In genomic region chr7:50863053-50863452, GRCh38 we compare ENCODE assay signal across 16 cellular contexts.
DNase-seq lines count a peak whose midpoint lies in the region; ATAC-seq and TF ChIP-seq lines count a peak whose summit lies in the region.
"Had no signal": no experiment of that assay in that cellular context is flagged by ENCODE, and none has a peak within 500 bp of the region (broad histone marks: within the 10 kb centered on the region; RNA-seq: fewer than 3 reads in every experiment).

No MANE protein-coding gene starts in this region.

- TF ChIP-seq CTCF in Calu3 (IDR thresholded peaks at IDR 0.05; ENCODE audit: unreplicated experiment) = no peak

- intact Hi-C loops in activated CD4-positive, alpha-beta T cell treated with anti-CD3 and anti-CD28 coated beads for 36 hours (cut with DNase I, micrococcal nuclease) = no loop called here
- intact Hi-C loops in Calu3 (cut with micrococcal nuclease; ENCODE audit: unreplicated experiment) = no loop called here

- no peaks in the 10 kb centered on the region for H3K9me3 Mint-ChIP-seq in activated CD4-positive, alpha-beta T cell treated with anti-CD3 and anti-CD28 coated beads for 36 hours (ENCODE audit: low read depth)
- H3K9me3 Mint-ChIP-seq in activated CD4-positive, alpha-beta T cell treated with anti-CD3 and anti-CD28 coated beads, Interleukin-2, amount 10 ng/mL, durations not matched to agents 7 days and 5 days = no peaks in the 10 kb centered on the region
- H3K9me3 Mint-ChIP-seq in Calu3 (ENCODE audit: low read depth, unreplicated experiment) = peaks cover 2% of the 10 kb centered on the region
- H3K9me3 Mint-ChIP-seq: CD4-positive, alpha-beta T cell had no signal

- BruUV-seq in Calu3 (replicated peaks; lab: Mats Ljungman, UMichigan) = no TSS peak

- no peak overlapping the region for H3K27ac Mint-ChIP-seq in activated CD4-positive, alpha-beta T cell treated with anti-CD3 and anti-CD28 coated beads for 36 hours
- H3K27ac Mint-ChIP-seq in activated CD4-positive, alpha-beta T cell treated with anti-CD3 and anti-CD28 coated beads, Interleukin-2, amount 10 ng/mL, durations not matched to agents 7 days and 5 days = no peak overlapping the region
- no peak overlapping the region for H3K27ac Mint-ChIP-seq in Calu3 (ENCODE audit: unreplicated experiment)
- H3K27ac Mint-ChIP-seq: CD4-positive, alpha-beta T cell had no signal

- no peaks in the 10 kb centered on the region for H3K36me3 Mint-ChIP-seq in activated CD4-positive, alpha-beta T cell treated with anti-CD3 and anti-CD28 coated beads for 36 hours (ENCODE audit: low read depth)
- no peaks in the 10 kb centered on the region for H3K36me3 Mint-ChIP-seq in activated CD4-positive, alpha-beta T cell treated with anti-CD3 and anti-CD28 coated beads, Interleukin-2, amount 10 ng/mL, durations not matched to agents 7 days and 5 days (ENCODE audit: low read depth)
- no peaks in the 10 kb centered on the region for H3K36me3 Mint-ChIP-seq in Calu3 (ENCODE audit: insufficient read depth, unreplicated experiment)

- H3K27me3 Mint-ChIP-seq in activated CD4-positive, alpha-beta T cell treated with anti-CD3 and anti-CD28 coated beads for 36 hours = peaks cover 3% of the 10 kb centered on the region
- H3K27me3 Mint-ChIP-seq in activated CD4-positive, alpha-beta T cell treated with anti-CD3 and anti-CD28 coated beads, Interleukin-2, amount 10 ng/mL, durations not matched to agents 7 days and 5 days = no peaks in the 10 kb centered on the region
- no peaks in the 10 kb centered on the region for H3K27me3 Mint-ChIP-seq in Calu3 (ENCODE audit: unreplicated experiment)

- peak; percentile 26 for ATAC-seq in activated CD4-positive, alpha-beta T cell treated with anti-CD3 and anti-CD28 coated beads for 36 hours
- ATAC-seq: A549 had no signal

- H3K4me3 Mint-ChIP-seq in activated CD4-positive, alpha-beta T cell treated with anti-CD3 and anti-CD28 coated beads for 36 hours = no peak overlapping the region
- H3K4me3 Mint-ChIP-seq in activated CD4-positive, alpha-beta T cell treated with anti-CD3 and anti-CD28 coated beads, Interleukin-2, amount 10 ng/mL, durations not matched to agents 7 days and 5 days = no peak overlapping the region
- no peak overlapping the region for H3K4me3 Mint-ChIP-seq in Calu3 (ENCODE audit: low read depth, unreplicated experiment)
- H3K4me3 Mint-ChIP-seq: CD4-positive, alpha-beta T cell had no signal

- DNase-seq in activated CD4-positive, alpha-beta T cell treated with anti-CD3 and anti-CD28 coated beads for 36 hours = peak; percentile 23
- no peak for DNase-seq in activated CD4-positive, alpha-beta T cell treated with anti-CD3 and anti-CD28 coated beads, Interleukin-2, amount 10 ng/mL, durations not matched to agents 7 days and 5 days
- DNase-seq in activated CD8-positive, alpha-beta memory T cell treated with anti-CD3 and anti-CD28 coated beads for 24 hours = peak; percentile 9
- no peak for DNase-seq in activated CD8-positive, alpha-beta memory T cell treated with anti-CD3 and anti-CD28 coated beads, Interleukin-2, amount 50 U/mL, for 4 hours
- peak; percentile 8 for DNase-seq in stimulated activated CD4-positive, alpha-beta T cell treated with anti-CD3 and anti-CD28 coated beads, Interleukin-1b, Interleukin-23, amount 100 ng/mL, for 48 hours
- DNase-seq in stimulated activated CD4-positive, alpha-beta T cell treated with anti-CD3 and anti-CD28 coated beads, Interleukin-4, amount 100 ng/mL, for 24 hours = no peak
- DNase-seq in islet precursor cell (peak; percentile 18), Calu3 (no peak)
- DNase-seq: AML-193; Caco-2; CD4-positive, alpha-beta T cell; DMS153; DMS79; GDM1; GM23248 had no signal

- CTCF ChIA-PET in activated CD4-positive, alpha-beta T cell treated with anti-CD3 and anti-CD28 coated beads for 36 hours (lab: Charles Lee) = interaction anchor here (1.8 kb wide), 1 partner anchor 21 kb away, joined by 4 read pairs; no protein-coding TSS in a partner anchor
- CTCF ChIA-PET in activated CD4-positive, alpha-beta T cell treated with anti-CD3 and anti-CD28 coated beads, Interleukin-2, amount 10 ng/mL, durations not matched to agents 7 days and 5 days (lab: Charles Lee) = interaction anchor here (0.7 kb wide), 1 partner anchor 201 kb away, joined by 4 read pairs; no protein-coding TSS in a partner anchor
- CTCF ChIA-PET in Calu3 (lab: Charles Lee) = interaction anchor here (0.7 kb wide), 1 partner anchor 607 kb away, joined by 6 read pairs; no protein-coding TSS in a partner anchor

- POLR2A ChIA-PET in activated CD4-positive, alpha-beta T cell treated with anti-CD3 and anti-CD28 coated beads for 36 hours (lab: Charles Lee) = interaction anchor here (0.5 kb wide), 1 partner anchor 12 kb away, joined by 11 read pairs; no protein-coding TSS in a partner anchor
- POLR2A ChIA-PET in activated CD4-positive, alpha-beta T cell treated with anti-CD3 and anti-CD28 coated beads, Interleukin-2, amount 10 ng/mL, durations not matched to agents 7 days and 5 days (lab: Charles Lee) = no interaction called here

- no peaks in the 10 kb centered on the region for H3K4me1 Mint-ChIP-seq in activated CD4-positive, alpha-beta T cell treated with anti-CD3 and anti-CD28 coated beads for 36 hours
- peaks cover 2% of the 10 kb centered on the region for H3K4me1 Mint-ChIP-seq in activated CD4-positive, alpha-beta T cell treated with anti-CD3 and anti-CD28 coated beads, Interleukin-2, amount 10 ng/mL, durations not matched to agents 7 days and 5 days
- peaks cover 10% of the 10 kb centered on the region for H3K4me1 Mint-ChIP-seq in Calu3 (ENCODE audit: low read depth, unreplicated experiment)

Comparison
In these comparisons a context has a peak if more than half of its experiments do, and no peak if none do; other contexts are left out.
1. DNase-seq: peak in activated CD4-positive, alpha-beta T cell treated with anti-CD3 and anti-CD28 coated beads for 36 hours (single experiment), activated CD8-positive, alpha-beta memory T cell treated with anti-CD3 and anti-CD28 coated beads for 24 hours (single experiment), stimulated activated CD4-positive, alpha-beta T cell treated with anti-CD3 and anti-CD28 coated beads, Interleukin-1b, Interleukin-23, amount 100 ng/mL, for 48 hours (single experiment) and islet precursor cell (single experiment); none in activated CD4-positive, alpha-beta T cell treated with anti-CD3 and anti-CD28 coated beads, Interleukin-2, amount 10 ng/mL, durations not matched to agents 7 days and 5 days (single experiment), activated CD8-positive, alpha-beta memory T cell treated with anti-CD3 and anti-CD28 coated beads, Interleukin-2, amount 50 U/mL, for 4 hours (single experiment), stimulated activated CD4-positive, alpha-beta T cell treated with anti-CD3 and anti-CD28 coated beads, Interleukin-4, amount 100 ng/mL, for 24 hours (single experiment) and Calu3 (single experiment).